Comparison of ENCODE assay signal across 19 cellular contexts in the genomic region with DNA sequence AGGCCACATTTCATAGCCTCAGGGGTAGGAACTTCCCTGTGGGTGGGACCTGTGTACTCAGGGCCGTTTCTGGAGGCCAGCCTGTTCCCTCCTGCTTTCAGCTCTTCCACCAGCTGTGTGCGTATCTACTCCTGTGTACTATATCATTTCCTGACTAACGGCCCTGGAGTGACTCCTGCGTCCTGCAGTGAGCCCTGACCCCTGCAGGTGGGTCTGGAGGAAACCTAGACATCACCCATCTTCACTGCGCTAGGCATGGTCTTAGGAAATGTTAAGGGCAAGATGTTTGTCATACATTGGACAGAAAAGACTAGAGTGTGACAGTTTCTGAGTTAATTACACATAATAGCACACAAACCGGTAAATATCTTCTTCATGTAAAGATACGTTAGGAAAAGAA.
"Had no signal": no experiment of that assay in that cellular context is flagged by ENCODE, and none has a peak within 500 bp of the region (broad histone marks: within the 10 kb centered on the region; RNA-seq: fewer than 3 reads in every experiment).

No MANE protein-coding gene starts in this region.

- H3K4me3 Mint-ChIP-seq: activated CD4-positive, alpha-beta memory T cell treated with anti-CD3 and anti-CD28 coated beads, Interleukin-2, amount 10 ng/mL, durations not matched to agents 7 days and 5 days; activated naive CD8-positive, alpha-beta T cell treated with anti-CD3 and anti-CD28 coated beads, Interleukin-2, amount 50 U/mL, for 24 hours; natural killer cell treated with Interleukin-12 subunit alpha and Interleukin-12 subunit beta and Interleukin-15 and Interleukin-18, amount 100 ng/mL, for 72 hours; type B pancreatic cell had no signal

- H3K4me1 ChIP-seq: pancreas, vagina had no signal

- H3K27me3 Mint-ChIP-seq: activated CD4-positive, alpha-beta memory T cell treated with anti-CD3 and anti-CD28 coated beads, Interleukin-2, amount 10 ng/mL, durations not matched to agents 7 days and 5 days; activated naive CD8-positive, alpha-beta T cell treated with anti-CD3 and anti-CD28 coated beads, Interleukin-2, amount 50 U/mL, for 24 hours; natural killer cell treated with Interleukin-12 subunit alpha and Interleukin-12 subunit beta and Interleukin-15 and Interleukin-18, amount 100 ng/mL, for 72 hours; type B pancreatic cell had no signal

- H3K9me3 ChIP-seq: body of pancreas, neutrophil, pancreas, vagina had no signal

- H3K27ac ChIP-seq: body of pancreas, heart left ventricle, neutrophil, pancreas, thoracic aorta, vagina had no signal

- H3K27ac Mint-ChIP-seq: activated CD4-positive, alpha-beta memory T cell treated with anti-CD3 and anti-CD28 coated beads, Interleukin-2, amount 10 ng/mL, durations not matched to agents 7 days and 5 days; activated naive CD8-positive, alpha-beta T cell treated with anti-CD3 and anti-CD28 coated beads, Interleukin-2, amount 50 U/mL, for 24 hours; natural killer cell treated with Interleukin-12 subunit alpha and Interleukin-12 subunit beta and Interleukin-15 and Interleukin-18, amount 100 ng/mL, for 72 hours; type B pancreatic cell had no signal

- H3K27me3 ChIP-seq: body of pancreas, heart left ventricle, neutrophil, pancreas, vagina had no signal

- DNase-seq: activated CD4-positive, alpha-beta memory T cell treated with anti-CD3 and anti-CD28 coated beads, Interleukin-2, amount 10 ng/mL, durations not matched to agents 7 days and 5 days; activated CD4-positive, alpha-beta T cell treated with anti-CD3 and anti-CD28 coated beads for 48 hours; activated effector memory CD4-positive, alpha-beta T cell treated with anti-CD3 and anti-CD28 coated beads, Interleukin-2, amount 50 U/mL, for 16 hours; activated naive CD4-positive, alpha-beta T cell treated with anti-CD3 and anti-CD28 coated beads, Interleukin-2, amount 50 U/mL, for 16 hours; activated naive CD8-positive, alpha-beta T cell treated with anti-CD3 and anti-CD28 coated beads, Interleukin-2, amount 50 U/mL, for 24 hours; anterior cingulate cortex; body of pancreas; heart left ventricle; left cardiac atrium; midbrain; pancreas; right cardiac atrium; stimulated activated CD4-positive, alpha-beta T cell treated with anti-CD3 and anti-CD28 coated beads, Interleukin-4, amount 100 ng/mL, for 24 hours; stimulated activated naive CD4-positive, alpha-beta T cell treated with Interleukin-2 at 50 U/mL for 16 hours had no signal

- H3K4me3 ChIP-seq: body of pancreas, heart left ventricle, pancreas, thoracic aorta, vagina had no signal

- H3K36me3 Mint-ChIP-seq: type B pancreatic cell had no signal

- H3K36me3 ChIP-seq: heart left ventricle, neutrophil, pancreas, thoracic aorta, vagina had no signal

- H3K4me1 Mint-ChIP-seq: activated CD4-positive, alpha-beta memory T cell treated with anti-CD3 and anti-CD28 coated beads, Interleukin-2, amount 10 ng/mL, durations not matched to agents 7 days and 5 days; activated naive CD8-positive, alpha-beta T cell treated with anti-CD3 and anti-CD28 coated beads, Interleukin-2, amount 50 U/mL, for 24 hours had no signal
